ENCODE assay signal across 21 cellular contexts in genomic region chr2:49465157-49465831, GRCh38.
DNase-seq lines count a peak whose midpoint lies in the region; ATAC-seq and TF ChIP-seq lines count a peak whose summit lies in the region.
"Had no signal": no experiment of that assay in that cellular context is flagged by ENCODE, and none has a peak within 500 bp of the region (broad histone marks: within the 10 kb centered on the region; RNA-seq: fewer than 3 reads in every experiment).

No MANE protein-coding gene starts in this region.

- H3K27me3 Mint-ChIP-seq in WTC11 (ENCODE audit: low read depth): no peaks in the 10 kb centered on the region
- no peaks in the 10 kb centered on the region for H3K27me3 Mint-ChIP-seq in natural killer cell (ENCODE audit: low read depth in 2 of 2)
- H3K27me3 Mint-ChIP-seq: CD4-positive, alpha-beta memory T cell; CD4-positive, CD25-positive, alpha-beta regulatory T cell; CD8-positive, alpha-beta memory T cell had no signal

- intact Hi-C loops in natural killer cell (cut with micrococcal nuclease): no loop called here

- CTCF ChIA-PET in HEK293 (lab: Yijun Ruan, JAX) (interaction anchor here (0.6 kb wide), 1 partner anchor 139 kb away, joined by 5 read pairs; no protein-coding TSS in a partner anchor), WTC11 (lab: Charles Lee) (no interaction called here)

- no peak overlapping the region for H3K27ac Mint-ChIP-seq in WTC11
- no peak overlapping the region for H3K27ac Mint-ChIP-seq in natural killer cell
- H3K27ac Mint-ChIP-seq: CD14-positive monocyte; CD4-positive, alpha-beta memory T cell; CD4-positive, CD25-positive, alpha-beta regulatory T cell; CD8-positive, alpha-beta memory T cell had no signal

- no peaks in the 10 kb centered on the region for H3K4me1 Mint-ChIP-seq in WTC11
- no peaks in the 10 kb centered on the region for H3K4me1 Mint-ChIP-seq in natural killer cell
- H3K4me1 Mint-ChIP-seq: CD14-positive monocyte; CD4-positive, alpha-beta memory T cell; CD4-positive, CD25-positive, alpha-beta regulatory T cell; CD8-positive, alpha-beta memory T cell had no signal

- H3K4me3 Mint-ChIP-seq in WTC11 (no peak overlapping the region), natural killer cell (no peak overlapping the region)
- H3K4me3 Mint-ChIP-seq: CD14-positive monocyte; CD4-positive, alpha-beta memory T cell; CD4-positive, CD25-positive, alpha-beta regulatory T cell; CD8-positive, alpha-beta memory T cell had no signal

- H3K36me3 Mint-ChIP-seq in WTC11 (no peaks in the 10 kb centered on the region), natural killer cell (no peaks in the 10 kb centered on the region)
- H3K36me3 Mint-ChIP-seq: CD14-positive monocyte; CD4-positive, alpha-beta memory T cell; CD4-positive, CD25-positive, alpha-beta regulatory T cell; CD8-positive, alpha-beta memory T cell had no signal

- POLR2A ChIA-PET in HEK293 (lab: Yijun Ruan, JAX) (no interaction called here), WTC11 (lab: Charles Lee) (no interaction called here)

- H3K36me3 ChIP-seq in HEK293 (ENCODE audit: control insufficient read depth in 2 of 2, insufficient read depth in 1 of 2, low read length in 2 of 2): no peaks in the 10 kb centered on the region
- H3K36me3 ChIP-seq in H7 (replicated peaks; ENCODE audit: control insufficient read depth, insufficient read depth, low read length): no peaks in the 10 kb centered on the region
- H3K36me3 ChIP-seq: BE2C, BLaER1 had no signal

- no peaks in the 10 kb centered on the region for H3K9me3 ChIP-seq in HEK293 (ENCODE audit: control insufficient read depth, insufficient read depth, low read depth, low read length)
- H3K9me3 ChIP-seq: BE2C had no signal

- no peak for DNase-seq in WTC11 (ENCODE audit: low spot score)
- DNase-seq in left kidney (ENCODE audit: low read depth, low spot score): peak; percentile 9
- DNase-seq in H7: no peak
- no peak for DNase-seq in natural killer cell
- DNase-seq: 8988T; ACHN; BE2C; C1 segment of cervical spinal cord; CD4-positive, alpha-beta memory T cell; CD4-positive, CD25-positive, alpha-beta regulatory T cell; CD8-positive, alpha-beta memory T cell; COR-L47; DMS 273 treated with DMSO at 0.1 percent for 48 hours; DMS153; DMS53; DMS79; DND-41; GF-D8 had no signal

- no peaks in the 10 kb centered on the region for H3K4me1 ChIP-seq in HEK293 (ENCODE audit: control insufficient read depth, insufficient read depth, low read length)
- H3K4me1 ChIP-seq: BE2C, BLaER1 had no signal

- TF ChIP-seq CTCF in HEK293 (tag by site-specific recombination; IDR thresholded peaks at IDR 0.05): no peak
- no peak for TF ChIP-seq CTCF in WTC11 (IDR thresholded peaks at IDR 0.05)
- TF ChIP-seq CTCF in natural killer cell (IDR thresholded peaks at IDR 0.05): no peak

- ATAC-seq in WTC11: no peak
- ATAC-seq in natural killer cell: no peak

- H3K4me3 ChIP-seq in HEK293 (ENCODE audit: low read depth, low read length): no peak overlapping the region
- H3K4me3 ChIP-seq in H7 (ENCODE audit: insufficient read depth, low read depth, low read length): no peak overlapping the region
- H3K4me3 ChIP-seq: BLaER1 had no signal

- H3K27me3 ChIP-seq in H7 (ENCODE audit: control insufficient read depth, insufficient read depth, low read length): no peaks in the 10 kb centered on the region
- H3K27me3 ChIP-seq: BE2C, BLaER1 had no signal

- H3K27ac ChIP-seq in HEK293 (ENCODE audit: extremely low read depth, low read depth, low read length): no peak overlapping the region
- H3K27ac ChIP-seq: BLaER1 had no signal

- H3K9me3 Mint-ChIP-seq in WTC11 (peaks cover 8% of the 10 kb centered on the region), natural killer cell (peaks cover 23 to 26% of the 10 kb centered on the region in 2 donors)

TF ChIP-seq in HEK293, 187 proteins besides CTCF, POLR2A, EP300 and RAD21:
- TF ChIP-seq, protein P1, sequence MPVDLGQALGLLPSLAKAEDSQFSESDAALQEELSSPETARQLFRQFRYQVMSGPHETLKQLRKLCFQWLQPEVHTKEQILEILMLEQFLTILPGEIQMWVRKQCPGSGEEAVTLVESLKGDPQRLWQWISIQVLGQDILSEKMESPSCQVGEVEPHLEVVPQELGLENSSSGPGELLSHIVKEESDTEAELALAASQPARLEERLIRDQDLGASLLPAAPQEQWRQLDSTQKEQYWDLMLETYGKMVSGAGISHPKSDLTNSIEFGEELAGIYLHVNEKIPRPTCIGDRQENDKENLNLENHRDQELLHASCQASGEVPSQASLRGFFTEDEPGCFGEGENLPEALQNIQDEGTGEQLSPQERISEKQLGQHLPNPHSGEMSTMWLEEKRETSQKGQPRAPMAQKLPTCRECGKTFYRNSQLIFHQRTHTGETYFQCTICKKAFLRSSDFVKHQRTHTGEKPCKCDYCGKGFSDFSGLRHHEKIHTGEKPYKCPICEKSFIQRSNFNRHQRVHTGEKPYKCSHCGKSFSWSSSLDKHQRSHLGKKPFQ (tag by site-specific recombination; IDR thresholded peaks at IDR 0.05): no peak
- TF ChIP-seq PRDM1 (tag by site-specific recombination; IDR thresholded peaks at IDR 0.05): peak; percentile 92

TF ChIP-seq in WTC11, 78 proteins besides CTCF, POLR2A, EP300 and RAD21:
- TF ChIP-seq ZNF512 (CRISPR knock-in tag; IDR thresholded peaks at IDR 0.05; ENCODE audit: borderline replicate concordance): 0 out of 2 replicates have a peak, but pooled peaks have one; percentile 47
- TF ChIP-seq ZNF121 (CRISPR knock-in tag; IDR thresholded peaks at IDR 0.05): no peak
